ENCODE assay signal across 9 cellular contexts in genomic region chr2:149562304-149562703, GRCh38. TPM values are rescaled to one million over a fixed set of nuclear protein-coding genes. Genes with fewer than 3 reads are reported as not detected.
A peak's percentile ranks its signal among the peaks of the same experiment; 100 is the strongest.
DNase-seq lines count a peak whose midpoint lies in the region; ATAC-seq and TF ChIP-seq lines count a peak whose summit lies in the region.
"Had no signal": no experiment of that assay in that cellular context is flagged by ENCODE, and none has a peak within 500 bp of the region (broad histone marks: within the 10 kb centered on the region; RNA-seq: fewer than 3 reads in every experiment).

No MANE protein-coding gene starts in this region.

- DNase-seq in GM13976 (ENCODE audit: low spot score) (peak; percentile 15), NCI-H2107 (lab: John Stamatoyannopoulos, UW) (peak; percentile 21), kidney glomerular epithelial cell (lab: John Stamatoyannopoulos, UW) (peak; percentile 77), WERI-Rb-1 (no peak), CD14-positive monocyte (ENCODE audit: low spot score) (no peak), OCI-LY7 (ENCODE audit: low spot score) (no peak), head of caudate nucleus (no peak)

- BruUV-seq in OCI-LY7 (replicated peaks; lab: Mats Ljungman, UMichigan): no TSS peak

- in situ Hi-C loops in GM13976 (cut with MboI; ENCODE audit: low sequenced_read_pairs, unreplicated experiment): loop anchor here (10.0 to 25.0 kb wide), 2 partner anchors 538 to 1575 kb away; no protein-coding TSS in a partner anchor

- H3K36me3 ChIP-seq in WERI-Rb-1 (no peaks in the 10 kb centered on the region), OCI-LY7 (ENCODE audit: insufficient read depth, low read length) (peaks cover 17% of the 10 kb centered on the region; the same call in 1 of the 2 replicates)

- no peaks in the 10 kb centered on the region for H3K9me2 ChIP-seq in OCI-LY7 (ENCODE audit: insufficient read depth, low read length)

- H3K27ac Mint-ChIP-seq in CD14-positive monocyte: no peak overlapping the region

- H3K9me3 ChIP-seq in WERI-Rb-1 (ENCODE audit: severe bottlenecking) (no peaks in the 10 kb centered on the region), OCI-LY7 (ENCODE audit: low read length) (no peaks in the 10 kb centered on the region)

- peaks cover 0 to 4% (median 0%) of the 10 kb centered on the region in 3 donors for H3K27me3 Mint-ChIP-seq in CD14-positive monocyte (ENCODE audit: low read depth in 3 of 3)

- no peak overlapping the region for H3K4me3 Mint-ChIP-seq in CD14-positive monocyte

- intact Hi-C loops in CD14-positive monocyte (cut with micrococcal nuclease): loop anchor here in 1 of 2 donors (5.0 to 10.0 kb wide), 2 partner anchors 518 to 545 kb away; no protein-coding TSS in a partner anchor
- intact Hi-C loops in OCI-LY7 (cut with micrococcal nuclease; ENCODE audit: unreplicated experiment): loop anchor here (5.0 kb wide), 1 partner anchor 520 kb away; no protein-coding TSS in a partner anchor
- intact Hi-C loops in head of caudate nucleus (cut with DNase I): no loop called here

- no peaks in the 10 kb centered on the region for H4K20me1 ChIP-seq in OCI-LY7 (ENCODE audit: insufficient read depth, low read length)

- no peaks in the 10 kb centered on the region for H3K4me1 Mint-ChIP-seq in CD14-positive monocyte

- H3K79me2 ChIP-seq in OCI-LY7 (ENCODE audit: insufficient read depth, low read depth, low read length): no peaks in the 10 kb centered on the region

- POLR2A ChIA-PET in OCI-LY7 (lab: Charles Lee): interaction anchor here (1.0 kb wide), 1 partner anchor 544 kb away, joined by 3 read pairs; no protein-coding TSS in a partner anchor

- peak; percentile 62 for ATAC-seq in HG02642 (IDR thresholded peaks at IDR 0.05; ENCODE audit: poor library complexity, unreplicated experiment)
- ATAC-seq: HCT116 had no signal

- H3K27me3 ChIP-seq in WERI-Rb-1 (ENCODE audit: insufficient read depth, low read depth, severe bottlenecking): no peaks in the 10 kb centered on the region

- TF ChIP-seq CTCF in GM13976 (IDR thresholded peaks at IDR 0.05; ENCODE audit: borderline replicate concordance, control extremely low read depth, extremely low read depth, insufficient read depth, missing control alignments) (no peak), WERI-Rb-1 (IDR thresholded peaks at IDR 0.05; ENCODE audit: low read depth, low read length) (no peak), CD14-positive monocyte (IDR thresholded peaks at IDR 0.05) (no peak), OCI-LY7 (conservative IDR thresholded peaks at IDR 0.05; ENCODE audit: low read length) (no peak)

- H3K27ac ChIP-seq in WERI-Rb-1 (no peak overlapping the region), OCI-LY7 (ENCODE audit: low read depth, low read length, poor library complexity, severe bottlenecking) (no peak overlapping the region)

- peaks cover 9 to 19% of the 10 kb centered on the region in 2 donors for H3K36me3 Mint-ChIP-seq in CD14-positive monocyte

- peaks cover 8% of the 10 kb centered on the region for H3K4me1 ChIP-seq in OCI-LY7 (ENCODE audit: insufficient read depth, low read length, poor library complexity, severe bottlenecking)

- CTCF ChIA-PET in OCI-LY7 (lab: Charles Lee; ENCODE audit: unreplicated experiment): no interaction called here

- H3K4me2 ChIP-seq in OCI-LY7 (ENCODE audit: low read length): no peak overlapping the region

- peaks cover 0 to 2% (median 0%) of the 10 kb centered on the region in 7 donors for H3K9me3 Mint-ChIP-seq in CD14-positive monocyte

- no peak overlapping the region for H3K4me3 ChIP-seq in WERI-Rb-1 (ENCODE audit: low read depth, low read length)
- no peak overlapping the region for H3K4me3 ChIP-seq in OCI-LY7 (ENCODE audit: low read depth, low read length, poor library complexity, severe bottlenecking)

- no peak overlapping the region for H2AFZ ChIP-seq in OCI-LY7 (ENCODE audit: low read length)

RNA-seq across cellular contexts. Expression of gene MMADHC, which starts 25.3 kb away (rescaled TPM):
- polyA plus RNA-seq in CD14-positive monocyte: 100 to 1,000 TPM in 1 of 2 donors, 10 to 100 TPM in 1; 97.9 to 119 TPM
- total RNA-seq in OCI-LY7 (2014; rRNA removed; shearing (Covaris generic)): 68.5 and 73.6 TPM in 2 replicates
- total RNA-seq in OCI-LY7 (2022): 103 and 115 TPM in 2 replicates

Comparison
In these comparisons a context has a peak if more than half of its experiments do, and no peak if none do; other contexts are left out.
1. DNase-seq: peak in GM13976 (single experiment), NCI-H2107 (single experiment) and kidney glomerular epithelial cell (single experiment); none in WERI-Rb-1 (single experiment), CD14-positive monocyte (single experiment), OCI-LY7 (single experiment) and head of caudate nucleus (0 of 42).